12 cellular contexts compared by ENCODE assay signal in the genomic region with DNA sequence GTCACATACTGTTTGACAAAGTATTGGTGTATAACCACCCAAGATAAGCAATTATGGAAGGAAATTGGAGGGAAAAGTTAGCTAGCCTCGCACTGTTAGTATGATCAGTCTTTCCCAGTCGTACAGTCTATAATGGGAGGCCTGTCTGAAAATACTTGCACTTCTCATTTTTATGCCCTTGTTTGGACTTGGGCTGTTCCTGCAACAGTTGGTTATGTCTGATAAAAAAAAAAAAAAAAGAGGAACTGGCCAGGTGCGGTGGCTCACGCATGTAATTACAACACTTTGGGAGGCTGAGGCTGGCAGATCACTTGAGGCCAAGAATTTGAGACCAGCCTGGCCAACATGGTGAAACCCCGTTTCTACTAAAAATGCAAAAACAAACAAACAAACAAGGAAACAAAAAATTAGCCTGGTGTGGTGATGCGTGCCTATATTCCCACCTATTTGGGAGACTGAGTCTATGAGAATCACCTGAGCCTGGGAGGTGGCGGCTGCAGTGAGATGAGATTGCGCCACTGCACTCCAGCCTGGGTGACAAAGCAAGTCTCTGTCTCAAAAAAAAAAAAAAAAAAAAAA. TPM values are rescaled to one million over a fixed set of nuclear protein-coding genes. Genes with fewer than 3 reads are reported as not detected.
DNase-seq lines count a peak whose midpoint lies in the region; ATAC-seq and TF ChIP-seq lines count a peak whose summit lies in the region.
"Had no signal": no experiment of that assay in that cellular context is flagged by ENCODE, and none has a peak within 500 bp of the region (broad histone marks: within the 10 kb centered on the region; RNA-seq: fewer than 3 reads in every experiment).

No MANE protein-coding gene starts in this region.

- H3K4me3 ChIP-seq in DOHH2 (ENCODE audit: low read length): peak overlapping the region; percentile 46
- H3K4me3 ChIP-seq: adrenal gland had no signal

- peaks cover 6% of the 10 kb centered on the region for H3K27me3 Mint-ChIP-seq in activated CD4-positive, alpha-beta T cell treated with anti-CD3 and anti-CD28 coated beads, Interleukin-2, amount 10 ng/mL, durations not matched to agents 24 days and 14 days
- H3K27me3 Mint-ChIP-seq in CD4-positive, alpha-beta T cell: no peaks in the 10 kb centered on the region

- H3K4me1 ChIP-seq in DOHH2 (ENCODE audit: control insufficient read depth, low read length): peaks cover 25% of the 10 kb centered on the region

- H3K4me2 ChIP-seq in DOHH2 (ENCODE audit: low read length): peak overlapping the region; percentile 63

- no peak overlapping the region for H3K4me3 Mint-ChIP-seq in activated CD4-positive, alpha-beta T cell treated with anti-CD3 and anti-CD28 coated beads, Interleukin-2, amount 10 ng/mL, durations not matched to agents 24 days and 14 days
- no peak overlapping the region for H3K4me3 Mint-ChIP-seq in CD4-positive, alpha-beta T cell

- H3K9me3 Mint-ChIP-seq in activated CD4-positive, alpha-beta T cell treated with anti-CD3 and anti-CD28 coated beads, Interleukin-2, amount 10 ng/mL, durations not matched to agents 24 days and 14 days: no peaks in the 10 kb centered on the region
- H3K9me3 Mint-ChIP-seq in CD4-positive, alpha-beta T cell: no peaks in the 10 kb centered on the region

- ATAC-seq in GM21447 (IDR thresholded peaks at IDR 0.05; ENCODE audit: unreplicated experiment) (peak; percentile 82), HG03280 (IDR thresholded peaks at IDR 0.05; ENCODE audit: unreplicated experiment) (peak; percentile 60)
- ATAC-seq in CD4-positive, alpha-beta T cell (ENCODE audit: poor library complexity): no peak

- TF ChIP-seq CTCF in DOHH2 (IDR thresholded peaks at IDR 0.05; ENCODE audit: low read depth, low read length, poor library complexity, severe bottlenecking): no peak
- no peak for TF ChIP-seq CTCF in CD4-positive, alpha-beta T cell (IDR thresholded peaks at IDR 0.05)

- no peak overlapping the region for H3K27ac Mint-ChIP-seq in activated CD4-positive, alpha-beta T cell treated with anti-CD3 and anti-CD28 coated beads, Interleukin-2, amount 10 ng/mL, durations not matched to agents 24 days and 14 days
- H3K27ac Mint-ChIP-seq in CD4-positive, alpha-beta T cell: no peak overlapping the region

- intact Hi-C loops in activated CD4-positive, alpha-beta T cell treated with anti-CD3 and anti-CD28 coated beads, Interleukin-2, amount 10 ng/mL, durations not matched to agents 24 days and 14 days (cut with micrococcal nuclease): no loop called here
- intact Hi-C loops in CD4-positive, alpha-beta T cell (cut with DNase I, micrococcal nuclease): no loop called here

- H3K36me3 Mint-ChIP-seq in activated CD4-positive, alpha-beta T cell treated with anti-CD3 and anti-CD28 coated beads, Interleukin-2, amount 10 ng/mL, durations not matched to agents 24 days and 14 days (ENCODE audit: low read depth): no peaks in the 10 kb centered on the region
- no peaks in the 10 kb centered on the region for H3K36me3 Mint-ChIP-seq in CD4-positive, alpha-beta T cell (ENCODE audit: low read depth)

- no peaks in the 10 kb centered on the region for H3K79me2 ChIP-seq in DOHH2 (ENCODE audit: control insufficient read depth, low read length)

- no peaks in the 10 kb centered on the region for H3K9me2 ChIP-seq in DOHH2 (replicated peaks; ENCODE audit: control insufficient read depth, low read length)

- H3K27ac ChIP-seq in DOHH2 (ENCODE audit: low read depth, low read length): peak overlapping the region; percentile 28
- H3K27ac ChIP-seq in CD4-positive, alpha-beta T cell (ENCODE audit: low read depth, low read length): no peak overlapping the region
- H3K27ac ChIP-seq: adrenal gland had no signal

- H3K9me3 ChIP-seq in DOHH2 (ENCODE audit: control insufficient read depth, insufficient read depth, low read length): no peaks in the 10 kb centered on the region
- no peaks in the 10 kb centered on the region for H3K9me3 ChIP-seq in CD4-positive, alpha-beta T cell (ENCODE audit: control insufficient read depth, low read length)
- H3K9me3 ChIP-seq: adrenal gland had no signal

- H3K4me1 Mint-ChIP-seq in activated CD4-positive, alpha-beta T cell treated with anti-CD3 and anti-CD28 coated beads, Interleukin-2, amount 10 ng/mL, durations not matched to agents 24 days and 14 days: no peaks in the 10 kb centered on the region
- H3K4me1 Mint-ChIP-seq in CD4-positive, alpha-beta T cell (ENCODE audit: low read depth): no peaks in the 10 kb centered on the region

- DNase-seq in SKM-1 (lab: John Stamatoyannopoulos, UW; ENCODE audit: unreplicated experiment) (peak; percentile 78), 8988T (no peak)
- DNase-seq in activated CD4-positive, alpha-beta T cell treated with anti-CD3 and anti-CD28 coated beads, Interleukin-2, amount 10 ng/mL, durations not matched to agents 24 days and 14 days: no peak
- DNase-seq in CD4-positive, alpha-beta T cell: no peak
- DNase-seq in activated T-cell treated with anti-CD3 and anti-CD28 coated beads, Interleukin-2, amount 50 U/mL, for 1 hour: no peak
- DNase-seq: adrenal gland; IMR-90; NCI-H774; stimulated activated naive CD4-positive, alpha-beta T cell had no signal

- H3K36me3 ChIP-seq in DOHH2 (ENCODE audit: control insufficient read depth, low read length): no peaks in the 10 kb centered on the region
- H3K36me3 ChIP-seq: adrenal gland had no signal

- 0 out of 2 replicates have a peak, but pooled peaks cover 1% of the 10 kb centered on the region for H3K27me3 ChIP-seq in DOHH2 (ENCODE audit: control insufficient read depth, low read length)
- no peaks in the 10 kb centered on the region for H3K27me3 ChIP-seq in CD4-positive, alpha-beta T cell (ENCODE audit: control insufficient read depth, insufficient read depth, low read length)

- H4K20me1 ChIP-seq in DOHH2 (ENCODE audit: control insufficient read depth, insufficient read depth, low read depth, low read length): no peaks in the 10 kb centered on the region

- POLR2A ChIA-PET in CD4-positive, alpha-beta T cell (lab: Charles Lee): no interaction called here

- CTCF ChIA-PET in CD4-positive, alpha-beta T cell (lab: Charles Lee): no interaction called here

- peaks cover 6% of the 10 kb centered on the region for H3F3A ChIP-seq in DOHH2 (ENCODE audit: control insufficient read depth, insufficient read depth)

RNA-seq across cellular contexts. Expression of a gene that starts 58.3 kb away (rescaled TPM):
- total RNA-seq in activated CD4-positive, alpha-beta T cell treated with anti-CD3 and anti-CD28 coated beads, Interleukin-2, amount 10 ng/mL, durations not matched to agents 24 days and 14 days: 21.0 and 21.7 TPM in 2 replicates
- total RNA-seq in CD4-positive, alpha-beta T cell: 1 to 10 TPM in 1 of 2 experiments, under 1 TPM in 1; 0.99 to 1.3 TPM
